Comparison of ENCODE assay signal across 1 cellular context in genomic region chr15:68301300-68301699, GRCh38.
TF ChIP-seq lines count a peak whose summit lies in the region.

No MANE protein-coding gene starts in this region.

TF ChIP-seq in H1, 55 proteins besides CTCF, POLR2A, EP300 and RAD21:
- TF ChIP-seq EGR1 (IDR thresholded peaks at IDR 0.05; ENCODE audit: borderline replicate concordance, low read depth, low read length) (no peak), CTBP2 (IDR thresholded peaks at IDR 0.05; ENCODE audit: borderline replicate concordance, insufficient read depth, insufficient read length, low read length) (no peak), HDAC2 (IDR thresholded peaks at IDR 0.05; ENCODE audit: borderline replicate concordance in 1 of 2, low read depth in 2 of 2, low read length in 2 of 2) (no peak), SIRT6 (IDR thresholded peaks at IDR 0.05; ENCODE audit: low read length) (no peak), BCL11A (IDR thresholded peaks at IDR 0.05; ENCODE audit: low read depth in 2 of 2, low read length in 2 of 2) (no peak), SRF (IDR thresholded peaks at IDR 0.05; ENCODE audit: low read depth, low read length) (no peak), MAX (IDR thresholded peaks at IDR 0.05) (no peak), ATF2 (IDR thresholded peaks at IDR 0.05; ENCODE audit: low read length) (no peak), ATF3 (IDR thresholded peaks at IDR 0.05; ENCODE audit: insufficient read depth, low read depth, low read length) (no peak), E2F6 (IDR thresholded peaks at IDR 0.05) (no peak), POLR2AphosphoS5 (IDR thresholded peaks at IDR 0.05; ENCODE audit: low read depth, low read length) (no peak)
